27 cellular contexts compared by ENCODE assay signal in genomic region chr11:115843685-115844084, GRCh38.
"Had no signal": no experiment of that assay in that cellular context is flagged by ENCODE, and none has a peak within 500 bp of the region (broad histone marks: within the 10 kb centered on the region; RNA-seq: fewer than 3 reads in every experiment).

No MANE protein-coding gene starts in this region.

- FAIRE-seq: colon, endometrium, endothelial cell of umbilical vein, frontal cortex had no signal

- ATAC-seq: effector memory CD8-positive, alpha-beta T cell; esophagus mucosa; foreskin keratinocyte; gastrocnemius medialis; gastroesophageal sphincter; heart left ventricle had no signal

- H3K4me1 ChIP-seq: colonic mucosa, esophagus squamous epithelium, foreskin keratinocyte had no signal

- H3K4me3 ChIP-seq: colonic mucosa, coronary artery, dorsolateral prefrontal cortex, esophagus muscularis mucosa, esophagus squamous epithelium, gastrocnemius medialis, gastroesophageal sphincter, heart left ventricle had no signal

- H3K27me3 ChIP-seq: colonic mucosa, esophagus muscularis mucosa, foreskin keratinocyte, gastrocnemius medialis, gastroesophageal sphincter, heart left ventricle had no signal

- H3K9me3 ChIP-seq: colonic mucosa, esophagus muscularis mucosa, esophagus squamous epithelium, gastrocnemius medialis, gastroesophageal sphincter, heart left ventricle had no signal

- H3K27ac ChIP-seq: colonic mucosa, coronary artery, dorsolateral prefrontal cortex, epithelial cell of prostate, esophagus muscularis mucosa, esophagus squamous epithelium, foreskin keratinocyte, gastrocnemius medialis, gastroesophageal sphincter, heart left ventricle had no signal

- H3K36me3 ChIP-seq: colonic mucosa, esophagus muscularis mucosa, esophagus squamous epithelium, gastrocnemius medialis, gastroesophageal sphincter, heart left ventricle had no signal

- DNase-seq: colonic mucosa; cortex of kidney; dermis blood vessel endothelial cell; dorsolateral prefrontal cortex; effector CD4-positive, alpha-beta T cell; effector CD8-positive, alpha-beta T cell; effector memory CD4-positive, alpha-beta T cell; effector memory CD8-positive, alpha-beta T cell; endodermal cell; erythroblast; esophagus squamous epithelium; foreskin fibroblast; foreskin keratinocyte; foreskin melanocyte; gastrocnemius medialis; glutamatergic neuron; head of caudate nucleus; heart left ventricle had no signal
